8 cellular contexts compared by ENCODE assay signal in genomic region chr11:72736452-72737069, GRCh38. TPM values are rescaled to one million over a fixed set of nuclear protein-coding genes. Genes with fewer than 3 reads are reported as not detected.
DNase-seq lines count a peak whose midpoint lies in the region; ATAC-seq and TF ChIP-seq lines count a peak whose summit lies in the region.

No MANE protein-coding gene starts in this region.

- H3K27me3 Mint-ChIP-seq in Caco-2 (ENCODE audit: insufficient read depth, unreplicated experiment): no peaks in the 10 kb centered on the region

- H3K9me3 Mint-ChIP-seq in Caco-2 (ENCODE audit: unreplicated experiment): no peaks in the 10 kb centered on the region

- H3K36me3 ChIP-seq in Caco-2 (ENCODE audit: control insufficient read depth, insufficient read depth, low read length) (peaks cover 6% of the 10 kb centered on the region), WERI-Rb-1 (peaks cover 3% of the 10 kb centered on the region)

- BruUV-seq in Caco-2 (replicated peaks; lab: Mats Ljungman, UMichigan): no TSS peak

- POLR2A ChIA-PET in Caco-2 (lab: Charles Lee): no interaction called here

- H3K27ac ChIP-seq in dorsolateral prefrontal cortex (peak overlapping the region in 28 of 59 donors; percentile 2 to 75 (median 34)), WERI-Rb-1 (no peak overlapping the region)

- peak; percentile 57 for ATAC-seq in sciatic nerve

- intact Hi-C loops in Caco-2 (cut with micrococcal nuclease; ENCODE audit: unreplicated experiment) (no loop called here), sciatic nerve (cut with DNase I) (no loop called here), dorsolateral prefrontal cortex (cut with DNase I) (loop anchor here in 1 of 2 donors (10.0 kb wide), 1 partner anchor 418 kb away; no protein-coding TSS in a partner anchor)

- H3K4me3 ChIP-seq in Caco-2 (ENCODE audit: low read depth, low read length): no peak overlapping the region
- H3K4me3 ChIP-seq in fibroblast of the aortic adventitia (ENCODE audit: low read depth, low read length): no peak overlapping the region
- no peak overlapping the region for H3K4me3 ChIP-seq in dorsolateral prefrontal cortex
- no peak overlapping the region for H3K4me3 ChIP-seq in WERI-Rb-1 (ENCODE audit: low read depth, low read length)

- CTCF ChIA-PET in Caco-2 (lab: Charles Lee): interaction anchor here (1.5 kb wide), 1 partner anchor 11 kb away, joined by 10 read pairs; no protein-coding TSS in a partner anchor

- no peak overlapping the region for H3K4me3 Mint-ChIP-seq in Caco-2 (ENCODE audit: unreplicated experiment)

- peak overlapping the region; percentile 29 for H3K27ac Mint-ChIP-seq in Caco-2 (ENCODE audit: unreplicated experiment)

- H3K9me3 ChIP-seq in Caco-2 (no peaks in the 10 kb centered on the region), WERI-Rb-1 (ENCODE audit: severe bottlenecking) (no peaks in the 10 kb centered on the region)

- no peak for DNase-seq in Caco-2
- DNase-seq in NOMO-1 treated with dmso at 0.1 percent for 144 hours (lab: John Stamatoyannopoulos, UW; ENCODE audit: unreplicated experiment): peak; percentile 85
- peak; percentile 65 for DNase-seq in activated CD8-positive, alpha-beta memory T cell treated with anti-CD3 and anti-CD28 coated beads, Interleukin-2, amount 50 U/mL, for 4 hours
- peak; percentile 34 for DNase-seq in fibroblast of the aortic adventitia (ENCODE audit: low read depth)
- no peak for DNase-seq in sciatic nerve (ENCODE audit: low spot score)
- no peak for DNase-seq in dorsolateral prefrontal cortex
- no peak for DNase-seq in WERI-Rb-1
- DNase-seq in NCI-H128 (lab: John Stamatoyannopoulos, UW; ENCODE audit: unreplicated experiment): no peak

- no peak for TF ChIP-seq CTCF in Caco-2 (IDR thresholded peaks at IDR 0.05; ENCODE audit: insufficient read depth in 1 of 2, low read depth in 1 of 2, low read length in 1 of 2, severe bottlenecking in 1 of 2, unreplicated experiment in 1 of 2)
- TF ChIP-seq CTCF in fibroblast of the aortic adventitia (IDR thresholded peaks at IDR 0.05; ENCODE audit: insufficient read depth, low read length): no peak
- TF ChIP-seq CTCF in dorsolateral prefrontal cortex (IDR thresholded peaks at IDR 0.05 in 54 of 56, conservative IDR thresholded peaks at IDR 0.05 in 2 of 56; ENCODE audit: low read depth in 1 of 56, partially characterized antibody in 56 of 56): no peak
- no peak for TF ChIP-seq CTCF in WERI-Rb-1 (IDR thresholded peaks at IDR 0.05; ENCODE audit: low read depth, low read length)

- H3K27me3 ChIP-seq in Caco-2 (replicated peaks; ENCODE audit: control insufficient read depth, insufficient read depth, low read length) (no peaks in the 10 kb centered on the region), dorsolateral prefrontal cortex (no peaks in the 10 kb centered on the region), WERI-Rb-1 (ENCODE audit: insufficient read depth, low read depth, severe bottlenecking) (no peaks in the 10 kb centered on the region)

- H3K36me3 Mint-ChIP-seq in Caco-2 (ENCODE audit: insufficient read depth, unreplicated experiment): peaks cover 11% of the 10 kb centered on the region

- H3K4me1 Mint-ChIP-seq in Caco-2 (ENCODE audit: low read depth, unreplicated experiment): peaks cover 27% of the 10 kb centered on the region

- peaks cover 23% of the 10 kb centered on the region for H3K4me1 ChIP-seq in Caco-2

RNA-seq across cellular contexts. Expression of gene ARAP1, which starts 15.6 kb away (rescaled TPM):
- 87.1 and 102 TPM in 2 replicates for total RNA-seq in Caco-2 (2022)
- total RNA-seq in fibroblast of the aortic adventitia (ENCODE audit: low replicate concordance): 66.9 and 184 TPM in 2 replicates
- total RNA-seq in sciatic nerve: 129 TPM
- 100 to 1,000 TPM in 8 of 120 experiments, 10 to 100 TPM in 112; 42.2 to 126 (median 68.6) TPM for total RNA-seq in dorsolateral prefrontal cortex

RNA-seq across cellular contexts. Expression of gene STARD10, which starts 57.3 kb away (rescaled TPM):
- total RNA-seq in Caco-2 (2022) (492 and 501 TPM in 2 replicates), fibroblast of the aortic adventitia (ENCODE audit: low replicate concordance) (21.4 and 33.3 TPM in 2 replicates), sciatic nerve (27.2 TPM), dorsolateral prefrontal cortex (100 to 1,000 TPM in 2 of 120 experiments, 10 to 100 TPM in 118; 31.5 to 113 (median 51.1) TPM)

Comparison
In these comparisons a context has a peak if more than half of its experiments do, and no peak if none do; other contexts are left out.
1. DNase-seq: peak in NOMO-1 treated with dmso at 0.1 percent for 144 hours (single experiment), activated CD8-positive, alpha-beta memory T cell treated with anti-CD3 and anti-CD28 coated beads, Interleukin-2, amount 50 U/mL, for 4 hours (single experiment) and fibroblast of the aortic adventitia (single experiment); none in Caco-2 (0 of 2), sciatic nerve (single experiment), dorsolateral prefrontal cortex (0 of 10), WERI-Rb-1 (single experiment) and NCI-H128 (single experiment).